8 cellular contexts compared by ENCODE assay signal in the genomic region with DNA sequence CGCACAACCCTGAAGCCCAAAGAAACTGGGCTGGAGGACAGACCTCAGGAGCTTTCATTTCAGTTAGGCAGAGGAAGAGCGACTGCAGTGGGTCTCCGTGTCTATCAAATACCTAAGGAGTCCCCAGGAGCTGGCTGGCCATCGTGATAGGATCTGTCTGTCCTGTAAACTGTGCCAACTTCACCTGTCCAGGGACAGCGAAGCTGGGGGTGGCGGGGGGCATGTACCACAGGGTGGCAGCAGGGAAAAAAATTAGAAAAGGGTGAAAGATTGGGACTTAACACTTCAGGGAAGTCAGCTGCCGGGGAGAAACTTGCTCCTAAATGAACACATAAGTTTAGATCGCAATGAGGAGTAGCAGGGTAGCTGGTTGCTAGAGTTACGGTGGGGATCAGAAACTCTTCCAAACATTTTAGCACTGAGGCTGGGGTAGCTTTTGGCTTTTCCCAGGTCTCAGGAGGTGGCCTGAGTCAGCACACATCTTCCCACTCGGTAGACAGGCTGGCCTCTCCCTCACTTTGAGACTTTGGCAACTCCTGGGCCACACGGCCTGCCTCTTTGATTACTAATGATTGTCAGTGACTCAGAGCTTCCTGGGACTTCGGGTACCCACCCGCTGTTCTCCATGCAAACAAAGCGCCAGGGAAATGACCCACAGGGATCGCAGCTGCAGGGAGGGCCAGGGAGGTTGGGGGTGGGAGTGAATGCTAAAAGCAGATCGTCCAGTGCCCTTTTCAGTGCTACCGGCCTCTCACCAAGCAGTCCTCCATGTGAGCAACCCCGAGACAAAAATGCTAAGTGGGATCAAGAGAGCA. TPM values are rescaled to one million over a fixed set of nuclear protein-coding genes. Genes with fewer than 3 reads are reported as not detected.
A peak's percentile ranks its signal among the peaks of the same experiment; 100 is the strongest.
DNase-seq lines count a peak whose midpoint lies in the region; ATAC-seq and TF ChIP-seq lines count a peak whose summit lies in the region.

No MANE protein-coding gene starts in this region.

- H3K27me3 ChIP-seq in muscle layer of duodenum (ENCODE audit: low read depth, low read length) (no peaks in the 10 kb centered on the region), thoracic aorta (replicated peaks; ENCODE audit: insufficient read depth) (no peaks in the 10 kb centered on the region)

- H3K9me3 ChIP-seq in muscle layer of duodenum (ENCODE audit: control insufficient read depth in 1 of 2, low read length in 2 of 2) (no peaks in the 10 kb centered on the region), thoracic aorta (no peaks in the 10 kb centered on the region)

- peaks cover 22 to 40% of the 10 kb centered on the region in 2 donors for H3K4me1 ChIP-seq in muscle layer of duodenum (ENCODE audit: control insufficient read depth in 1 of 2, insufficient read depth in 2 of 2, low read length in 2 of 2)
- peaks cover 19 to 53% of the 10 kb centered on the region in 2 donors for H3K4me1 ChIP-seq in thoracic aorta (ENCODE audit: control insufficient read depth in 1 of 2, low read depth in 2 of 2)

- H3K4me3 ChIP-seq in muscle layer of duodenum (ENCODE audit: low read depth in 1 of 2, low read length in 2 of 2) (peak overlapping the region; percentile 77 to 78), thoracic aorta (peak overlapping the region; percentile 83)

- peak; percentile 60 for ATAC-seq in esophagus mucosa
- peak; percentile 18 for ATAC-seq in thoracic aorta (ENCODE audit: insufficient number of reproducible peaks, low FRiP score, low read depth)
- ATAC-seq in GM18519 (IDR thresholded peaks at IDR 0.05; ENCODE audit: low FRiP score, unreplicated experiment), result no peak

- no peak for TF ChIP-seq CTCF in thoracic aorta (IDR thresholded peaks at IDR 0.05)

- DNase-seq in COR-L47 (lab: John Stamatoyannopoulos, UW) (peak; percentile 79), Kasumi-1 (lab: John Stamatoyannopoulos, UW) (peak; percentile 22 to 24), thoracic aorta (ENCODE audit: low spot score) (peak; percentile 72), cerebellar nuclear complex (lab: John Stamatoyannopoulos, UW) (no peak)
- peak; percentile 68 for DNase-seq in activated CD4-positive, alpha-beta T cell treated with anti-CD3 and anti-CD28 coated beads for 48 hours

- H3K27ac ChIP-seq in muscle layer of duodenum (ENCODE audit: low read length) (peak overlapping the region; percentile 89), thoracic aorta (peak overlapping the region; percentile 97 to 98)

- peaks cover 13 to 33% of the 10 kb centered on the region in 2 donors for H3K36me3 ChIP-seq in muscle layer of duodenum (ENCODE audit: control insufficient read depth in 1 of 2, insufficient read depth in 2 of 2, low read length in 2 of 2)
- peaks cover 14% of the 10 kb centered on the region for H3K36me3 ChIP-seq in thoracic aorta

RNA-seq across cellular contexts. Expression of a gene that starts 2.9 kb away (rescaled TPM):
- total RNA-seq in esophagus mucosa (14.1 TPM), thoracic aorta (1 to 10 TPM; 1.9 to 6.4 TPM)

RNA-seq across cellular contexts. Expression of a gene that starts 25.9 kb away (rescaled TPM):
- 19.9 TPM for total RNA-seq in esophagus mucosa
- total RNA-seq in thoracic aorta, result 10 to 100 TPM in 1 of 2 donors, 1 to 10 TPM in 1; 6.4 to 18.3 TPM

RNA-seq across cellular contexts. Expression of a gene that starts 35.5 kb away (rescaled TPM):
- total RNA-seq in esophagus mucosa (4.8 TPM), thoracic aorta (10 to 100 TPM; 11.4 to 11.6 TPM)

RNA-seq across cellular contexts. Expression of a gene that starts 49.1 kb away (rescaled TPM):
- total RNA-seq in esophagus mucosa (not detected), thoracic aorta (not detected)

Comparison
In these comparisons a context has a peak if more than half of its experiments do, and no peak if none do; other contexts are left out.
1. DNase-seq: peak in COR-L47 (single experiment), Kasumi-1 (2 of 2), activated CD4-positive, alpha-beta T cell treated with anti-CD3 and anti-CD28 coated beads for 48 hours (single experiment) and thoracic aorta (single experiment); none in cerebellar nuclear complex (0 of 2).